Comparison of ENCODE assay signal across 2 cellular contexts in the genomic region with DNA sequence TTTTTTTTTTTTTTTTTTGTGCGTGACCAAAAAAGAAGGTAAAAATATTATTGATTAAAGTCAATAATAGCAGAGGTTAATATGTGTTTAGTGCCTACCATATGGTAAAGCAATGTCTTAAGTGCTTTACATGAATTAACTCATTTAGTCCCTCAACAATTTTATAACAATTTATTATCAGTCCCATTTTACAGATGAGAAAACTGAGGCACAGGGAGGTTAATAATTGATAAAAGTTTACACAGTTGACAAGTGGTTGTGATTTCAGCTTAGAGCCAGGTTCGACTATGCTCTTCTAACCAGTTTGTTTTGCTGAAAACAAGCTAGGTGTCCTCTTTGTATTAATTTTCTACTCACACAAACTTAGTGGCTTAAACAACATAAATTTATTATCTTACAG.
TF ChIP-seq lines count a peak whose summit lies in the region.

No MANE protein-coding gene starts in this region.

TF ChIP-seq in HepG2, 621 proteins besides CTCF, POLR2A, EP300 and RAD21 (continued from another document):
- TF ChIP-seq ARNT2 (CRISPR knock-in tag; IDR thresholded peaks at IDR 0.05; ENCODE audit: low read depth) (no peak), RXRA (CRISPR knock-in tag; IDR thresholded peaks at IDR 0.05) (no peak), TCF7 (IDR thresholded peaks at IDR 0.05; ENCODE audit: low read depth) (no peak), ZNF333 (CRISPR knock-in tag; IDR thresholded peaks at IDR 0.05; ENCODE audit: borderline replicate concordance) (no peak)

TF ChIP-seq in K562, 482 proteins besides CTCF, POLR2A, EP300 and RAD21 (continued from another document):
- TF ChIP-seq, protein P1, sequence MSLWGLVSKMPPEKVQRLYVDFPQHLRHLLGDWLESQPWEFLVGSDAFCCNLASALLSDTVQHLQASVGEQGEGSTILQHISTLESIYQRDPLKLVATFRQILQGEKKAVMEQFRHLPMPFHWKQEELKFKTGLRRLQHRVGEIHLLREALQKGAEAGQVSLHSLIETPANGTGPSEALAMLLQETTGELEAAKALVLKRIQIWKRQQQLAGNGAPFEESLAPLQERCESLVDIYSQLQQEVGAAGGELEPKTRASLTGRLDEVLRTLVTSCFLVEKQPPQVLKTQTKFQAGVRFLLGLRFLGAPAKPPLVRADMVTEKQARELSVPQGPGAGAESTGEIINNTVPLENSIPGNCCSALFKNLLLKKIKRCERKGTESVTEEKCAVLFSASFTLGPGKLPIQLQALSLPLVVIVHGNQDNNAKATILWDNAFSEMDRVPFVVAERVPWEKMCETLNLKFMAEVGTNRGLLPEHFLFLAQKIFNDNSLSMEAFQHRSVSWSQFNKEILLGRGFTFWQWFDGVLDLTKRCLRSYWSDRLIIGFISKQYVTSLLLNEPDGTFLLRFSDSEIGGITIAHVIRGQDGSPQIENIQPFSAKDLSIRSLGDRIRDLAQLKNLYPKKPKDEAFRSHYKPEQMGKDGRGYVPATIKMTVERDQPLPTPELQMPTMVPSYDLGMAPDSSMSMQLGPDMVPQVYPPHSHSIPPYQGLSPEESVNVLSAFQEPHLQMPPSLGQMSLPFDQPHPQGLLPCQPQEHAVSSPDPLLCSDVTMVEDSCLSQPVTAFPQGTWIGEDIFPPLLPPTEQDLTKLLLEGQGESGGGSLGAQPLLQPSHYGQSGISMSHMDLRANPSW (CRISPR knock-in tag; IDR thresholded peaks at IDR 0.05): no peak
- TF ChIP-seq CHD4 (IDR thresholded peaks at IDR 0.05; ENCODE audit: insufficient read depth, insufficient replicate concordance, low read depth, low read length, poor library complexity, severe bottlenecking) (peak; percentile 60), ZNF57 (CRISPR knock-in tag; IDR thresholded peaks at IDR 0.05) (no peak), ASH1L (IDR thresholded peaks at IDR 0.05; ENCODE audit: borderline replicate concordance, low read depth, partially characterized antibody) (no peak), ZNF316 (IDR thresholded peaks at IDR 0.05) (no peak), BCOR (IDR thresholded peaks at IDR 0.05) (peak; percentile 77), ZBTB1 (CRISPR knock-in tag; IDR thresholded peaks at IDR 0.05; ENCODE audit: borderline replicate concordance, low read depth) (no peak), CSDE1 (IDR thresholded peaks at IDR 0.05) (no peak), HSF4 (CRISPR knock-in tag; IDR thresholded peaks at IDR 0.05; ENCODE audit: borderline replicate concordance) (no peak), ERF (CRISPR knock-in tag; IDR thresholded peaks at IDR 0.05) (no peak), SRF (CRISPR knock-in tag; IDR thresholded peaks at IDR 0.05) (no peak), ZNF23 (CRISPR knock-in tag; IDR thresholded peaks at IDR 0.05) (no peak), RCOR1 (IDR thresholded peaks at IDR 0.05; ENCODE audit: borderline replicate concordance in 1 of 2, low read depth in 2 of 2, low read length in 2 of 2) (0 out of 4 replicates have a peak, but pooled peaks of 1 of the 2 experiments have one; percentile 33), RBM25 (IDR thresholded peaks at IDR 0.05; ENCODE audit: low read depth, low read length, severe bottlenecking) (peak; percentile 89), ADNP (tag; IDR thresholded peaks at IDR 0.05) (peak; percentile 84), ZNF75A (CRISPR knock-in tag; IDR thresholded peaks at IDR 0.05) (no peak), ZBED1 (IDR thresholded peaks at IDR 0.05) (no peak), NUFIP1 (IDR thresholded peaks at IDR 0.05; ENCODE audit: partially characterized antibody) (no peak), NFXL1 (CRISPR knock-in tag; IDR thresholded peaks at IDR 0.05) (no peak), ZC3H11A (IDR thresholded peaks at IDR 0.05; ENCODE audit: low read depth, low read length) (no peak), KDM1A (IDR thresholded peaks at IDR 0.05) (peak; percentile 12 to 28; a peak in 1 of 4 replicates), CAMTA2 (CRISPR knock-in tag; conservative IDR thresholded peaks at IDR 0.05) (no peak), MYNN (IDR thresholded peaks at IDR 0.05) (no peak), MYNN (CRISPR knock-in tag; IDR thresholded peaks at IDR 0.05) (no peak), ILF3 (IDR thresholded peaks at IDR 0.05; ENCODE audit: borderline replicate concordance) (no peak), TCF3 (CRISPR knock-in tag; IDR thresholded peaks at IDR 0.05) (no peak), SIN3A (IDR thresholded peaks at IDR 0.05; ENCODE audit: borderline replicate concordance in 2 of 2, control insufficient read depth in 1 of 2, low read depth in 2 of 2, low read length in 2 of 2) (no peak)
- TF ChIP-seq, protein P2, sequence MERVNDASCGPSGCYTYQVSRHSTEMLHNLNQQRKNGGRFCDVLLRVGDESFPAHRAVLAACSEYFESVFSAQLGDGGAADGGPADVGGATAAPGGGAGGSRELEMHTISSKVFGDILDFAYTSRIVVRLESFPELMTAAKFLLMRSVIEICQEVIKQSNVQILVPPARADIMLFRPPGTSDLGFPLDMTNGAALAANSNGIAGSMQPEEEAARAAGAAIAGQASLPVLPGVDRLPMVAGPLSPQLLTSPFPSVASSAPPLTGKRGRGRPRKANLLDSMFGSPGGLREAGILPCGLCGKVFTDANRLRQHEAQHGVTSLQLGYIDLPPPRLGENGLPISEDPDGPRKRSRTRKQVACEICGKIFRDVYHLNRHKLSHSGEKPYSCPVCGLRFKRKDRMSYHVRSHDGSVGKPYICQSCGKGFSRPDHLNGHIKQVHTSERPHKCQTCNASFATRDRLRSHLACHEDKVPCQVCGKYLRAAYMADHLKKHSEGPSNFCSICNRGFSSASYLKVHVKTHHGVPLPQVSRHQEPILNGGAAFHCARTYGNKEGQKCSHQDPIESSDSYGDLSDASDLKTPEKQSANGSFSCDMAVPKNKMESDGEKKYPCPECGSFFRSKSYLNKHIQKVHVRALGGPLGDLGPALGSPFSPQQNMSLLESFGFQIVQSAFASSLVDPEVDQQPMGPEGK (CRISPR knock-in tag; IDR thresholded peaks at IDR 0.05; ENCODE audit: borderline replicate concordance): no peak
- TF ChIP-seq, protein P3, sequence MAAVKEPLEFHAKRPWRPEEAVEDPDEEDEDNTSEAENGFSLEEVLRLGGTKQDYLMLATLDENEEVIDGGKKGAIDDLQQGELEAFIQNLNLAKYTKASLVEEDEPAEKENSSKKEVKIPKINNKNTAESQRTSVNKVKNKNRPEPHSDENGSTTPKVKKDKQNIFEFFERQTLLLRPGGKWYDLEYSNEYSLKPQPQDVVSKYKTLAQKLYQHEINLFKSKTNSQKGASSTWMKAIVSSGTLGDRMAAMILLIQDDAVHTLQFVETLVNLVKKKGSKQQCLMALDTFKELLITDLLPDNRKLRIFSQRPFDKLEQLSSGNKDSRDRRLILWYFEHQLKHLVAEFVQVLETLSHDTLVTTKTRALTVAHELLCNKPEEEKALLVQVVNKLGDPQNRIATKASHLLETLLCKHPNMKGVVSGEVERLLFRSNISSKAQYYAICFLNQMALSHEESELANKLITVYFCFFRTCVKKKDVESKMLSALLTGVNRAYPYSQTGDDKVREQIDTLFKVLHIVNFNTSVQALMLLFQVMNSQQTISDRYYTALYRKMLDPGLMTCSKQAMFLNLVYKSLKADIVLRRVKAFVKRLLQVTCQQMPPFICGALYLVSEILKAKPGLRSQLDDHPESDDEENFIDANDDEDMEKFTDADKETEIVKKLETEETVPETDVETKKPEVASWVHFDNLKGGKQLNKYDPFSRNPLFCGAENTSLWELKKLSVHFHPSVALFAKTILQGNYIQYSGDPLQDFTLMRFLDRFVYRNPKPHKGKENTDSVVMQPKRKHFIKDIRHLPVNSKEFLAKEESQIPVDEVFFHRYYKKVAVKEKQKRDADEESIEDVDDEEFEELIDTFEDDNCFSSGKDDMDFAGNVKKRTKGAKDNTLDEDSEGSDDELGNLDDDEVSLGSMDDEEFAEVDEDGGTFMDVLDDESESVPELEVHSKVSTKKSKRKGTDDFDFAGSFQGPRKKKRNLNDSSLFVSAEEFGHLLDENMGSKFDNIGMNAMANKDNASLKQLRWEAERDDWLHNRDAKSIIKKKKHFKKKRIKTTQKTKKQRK (IDR thresholded peaks at IDR 0.05; ENCODE audit: borderline replicate concordance, low read depth, low read length): no peak
- TF ChIP-seq, protein P4, sequence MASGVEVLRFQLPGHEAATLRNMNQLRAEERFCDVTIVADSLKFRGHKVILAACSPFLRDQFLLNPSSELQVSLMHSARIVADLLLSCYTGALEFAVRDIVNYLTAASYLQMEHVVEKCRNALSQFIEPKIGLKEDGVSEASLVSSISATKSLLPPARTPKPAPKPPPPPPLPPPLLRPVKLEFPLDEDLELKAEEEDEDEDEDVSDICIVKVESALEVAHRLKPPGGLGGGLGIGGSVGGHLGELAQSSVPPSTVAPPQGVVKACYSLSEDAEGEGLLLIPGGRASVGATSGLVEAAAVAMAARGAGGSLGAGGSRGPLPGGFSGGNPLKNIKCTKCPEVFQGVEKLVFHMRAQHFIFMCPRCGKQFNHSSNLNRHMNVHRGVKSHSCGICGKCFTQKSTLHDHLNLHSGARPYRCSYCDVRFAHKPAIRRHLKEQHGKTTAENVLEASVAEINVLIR (CRISPR knock-in tag; IDR thresholded peaks at IDR 0.05): no peak
- TF ChIP-seq, protein P5, sequence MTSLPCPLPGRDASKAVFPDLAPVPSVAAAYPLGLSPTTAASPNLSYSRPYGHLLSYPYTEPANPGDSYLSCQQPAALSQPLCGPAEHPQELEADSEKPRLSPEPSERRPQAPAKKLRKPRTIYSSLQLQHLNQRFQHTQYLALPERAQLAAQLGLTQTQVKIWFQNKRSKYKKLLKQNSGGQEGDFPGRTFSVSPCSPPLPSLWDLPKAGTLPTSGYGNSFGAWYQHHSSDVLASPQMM (CRISPR knock-in tag; IDR thresholded peaks at IDR 0.05): no peak
- TF ChIP-seq, protein P6, sequence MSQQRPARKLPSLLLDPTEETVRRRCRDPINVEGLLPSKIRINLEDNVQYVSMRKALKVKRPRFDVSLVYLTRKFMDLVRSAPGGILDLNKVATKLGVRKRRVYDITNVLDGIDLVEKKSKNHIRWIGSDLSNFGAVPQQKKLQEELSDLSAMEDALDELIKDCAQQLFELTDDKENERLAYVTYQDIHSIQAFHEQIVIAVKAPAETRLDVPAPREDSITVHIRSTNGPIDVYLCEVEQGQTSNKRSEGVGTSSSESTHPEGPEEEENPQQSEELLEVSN (IDR thresholded peaks at IDR 0.05; ENCODE audit: borderline replicate concordance in 1 of 2, extremely low read depth in 1 of 2, insufficient read depth in 1 of 2, insufficient read length in 1 of 2, low read depth in 1 of 2, low read length in 1 of 2, poor library complexity in 1 of 2, severe bottlenecking in 1 of 2): no peak
TF ChIP-seq in K562: peak in this region for 6.
